Comparison of ENCODE assay signal across 1 cellular context in genomic region chr13:108270442-108270841, GRCh38.
TF ChIP-seq lines count a peak whose summit lies in the region.

No MANE protein-coding gene starts in this region.

TF ChIP-seq in HepG2, 621 proteins besides CTCF, POLR2A, EP300 and RAD21:
- TF ChIP-seq RARA (CRISPR knock-in tag; IDR thresholded peaks at IDR 0.05) (no peak), UBTF (CRISPR knock-in tag; IDR thresholded peaks at IDR 0.05) (no peak), CBX5 (CRISPR knock-in tag; IDR thresholded peaks at IDR 0.05; ENCODE audit: borderline replicate concordance) (no peak), HDAC1 (CRISPR knock-in tag; IDR thresholded peaks at IDR 0.05) (no peak), REL (CRISPR knock-in tag; conservative IDR thresholded peaks at IDR 0.05) (no peak), SNRNP70 (IDR thresholded peaks at IDR 0.05; ENCODE audit: low read depth, low read length) (no peak), ZNF597 (CRISPR knock-in tag; IDR thresholded peaks at IDR 0.05) (no peak), RBAK (CRISPR knock-in tag; IDR thresholded peaks at IDR 0.05) (no peak), ZNF557 (CRISPR knock-in tag; IDR thresholded peaks at IDR 0.05) (no peak), ZNF143 (CRISPR knock-in tag; IDR thresholded peaks at IDR 0.05) (no peak), HNRNPH1 (optimal IDR thresholded peaks at IDR 0.05; ENCODE audit: low read depth, low read length) (no peak), SP5 (CRISPR knock-in tag; IDR thresholded peaks at IDR 0.05; ENCODE audit: borderline replicate concordance, low read depth) (no peak), ZNF558 (CRISPR knock-in tag; IDR thresholded peaks at IDR 0.05; ENCODE audit: borderline replicate concordance) (no peak), ZNF354B (CRISPR knock-in tag; IDR thresholded peaks at IDR 0.05) (no peak), E2F2 (CRISPR knock-in tag; IDR thresholded peaks at IDR 0.05; ENCODE audit: borderline replicate concordance) (no peak), TRIM24 (CRISPR knock-in tag; IDR thresholded peaks at IDR 0.05) (no peak), ZEB1 (IDR thresholded peaks at IDR 0.05; ENCODE audit: insufficient replicate concordance, low read depth) (no peak)
TF ChIP-seq in HepG2: peak in this region for 0.
